ENCODE assay signal across 1 cellular context in the genomic region with DNA sequence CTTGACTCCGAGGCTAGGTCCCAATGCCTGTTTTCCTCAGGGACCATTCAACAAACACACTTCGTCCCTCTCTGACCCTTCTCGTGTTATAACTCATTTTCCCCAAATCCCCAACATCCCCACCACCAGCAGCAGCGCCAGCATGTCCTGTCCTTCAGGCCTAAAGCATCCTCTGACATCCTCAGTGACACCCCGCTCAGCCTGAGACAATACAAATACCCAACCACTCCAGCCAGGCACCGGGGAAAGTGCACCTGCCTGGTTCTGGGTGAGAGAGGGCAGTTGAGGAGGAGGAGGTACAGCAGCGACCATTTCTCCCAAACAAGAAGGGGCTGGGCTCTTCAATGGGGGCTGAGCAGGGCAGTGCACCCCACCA.
TF ChIP-seq lines count a peak whose summit lies in the region.

No MANE protein-coding gene starts in this region.

TF ChIP-seq in IMR-90, 13 proteins besides CTCF, POLR2A, EP300 and RAD21:
- TF ChIP-seq RFX5 (IDR thresholded peaks at IDR 0.05; ENCODE audit: low read depth, low read length), result no peak
- TF ChIP-seq, protein P1, sequence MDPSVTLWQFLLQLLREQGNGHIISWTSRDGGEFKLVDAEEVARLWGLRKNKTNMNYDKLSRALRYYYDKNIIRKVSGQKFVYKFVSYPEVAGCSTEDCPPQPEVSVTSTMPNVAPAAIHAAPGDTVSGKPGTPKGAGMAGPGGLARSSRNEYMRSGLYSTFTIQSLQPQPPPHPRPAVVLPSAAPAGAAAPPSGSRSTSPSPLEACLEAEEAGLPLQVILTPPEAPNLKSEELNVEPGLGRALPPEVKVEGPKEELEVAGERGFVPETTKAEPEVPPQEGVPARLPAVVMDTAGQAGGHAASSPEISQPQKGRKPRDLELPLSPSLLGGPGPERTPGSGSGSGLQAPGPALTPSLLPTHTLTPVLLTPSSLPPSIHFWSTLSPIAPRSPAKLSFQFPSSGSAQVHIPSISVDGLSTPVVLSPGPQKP (IDR thresholded peaks at IDR 0.05; ENCODE audit: borderline replicate concordance, low read depth, low read length), result no peak
- no peak for TF ChIP-seq MAZ (IDR thresholded peaks at IDR 0.05; ENCODE audit: borderline replicate concordance, low read depth, low read length)
- no peak for TF ChIP-seq BHLHE40 (IDR thresholded peaks at IDR 0.05; ENCODE audit: low read depth, low read length)
- TF ChIP-seq NFE2L2 (IDR thresholded peaks at IDR 0.05; ENCODE audit: low read depth, low read length), result no peak
- no peak for TF ChIP-seq FOS (IDR thresholded peaks at IDR 0.05; ENCODE audit: low read depth, low read length)
- no peak for TF ChIP-seq RCOR1 (IDR thresholded peaks at IDR 0.05; ENCODE audit: insufficient replicate concordance, low read length)
- TF ChIP-seq MXI1 (IDR thresholded peaks at IDR 0.05; ENCODE audit: borderline replicate concordance, low read depth, low read length), result no peak
